ENCODE assay signal across 8 cellular contexts in genomic region chr16:48613061-48613957, GRCh38. TPM values are rescaled to one million over a fixed set of nuclear protein-coding genes. Genes with fewer than 3 reads are reported as not detected.
DNase-seq lines count a peak whose midpoint lies in the region; ATAC-seq, FAIRE-seq and TF ChIP-seq lines count a peak whose summit lies in the region.

No MANE protein-coding gene starts in this region.

- H3K36me3 ChIP-seq in pancreas: no peaks in the 10 kb centered on the region

- TF ChIP-seq CTCF in pancreas (IDR thresholded peaks at IDR 0.05): no peak

- no peaks in the 10 kb centered on the region for H3K9me3 ChIP-seq in pancreas

- 54 to 61% methylated on average over 5 of the region's 5 CpGs for WGBS in pancreas, 2 donors

- FAIRE-seq in pancreas (lab: Jason Lieb, UNC): no peak

- no peak overlapping the region for H3K4me3 ChIP-seq in pancreas

- ATAC-seq in esophagus mucosa (peak; percentile 32), pancreas (no peak)

- H3K4me1 ChIP-seq in pancreas: peaks cover 6 to 7% (median 7%) of the 10 kb centered on the region in 3 donors

- H3K27me3 ChIP-seq in pancreas: no peaks in the 10 kb centered on the region

- intact Hi-C loops in pancreas (cut with DNase I): loop anchor here in 1 of 3 donors (10.0 kb wide), 1 partner anchor 59 kb away; no protein-coding TSS in a partner anchor

- peak overlapping the region in 1 of 4 donors; percentile 51 for H3K27ac ChIP-seq in pancreas

- DNase-seq in AG08395 (ENCODE audit: low spot score): peak; percentile 46
- peak; percentile 37 for DNase-seq in GM19238 (ENCODE audit: insufficient read length, low spot score)
- peak; percentile 48 for DNase-seq in HT-29 (ENCODE audit: low spot score)
- DNase-seq in activated CD4-positive, alpha-beta T cell treated with anti-CD3 and anti-CD28 coated beads, Interleukin-2, amount 50 U/mL, for 1 hour: peak; percentile 62
- peak; percentile 37 for DNase-seq in stimulated activated CD8-positive, alpha-beta memory T cell treated with anti-CD3 and anti-CD28 coated beads, Interleukin-4, amount 100 ng/mL, for 24 hours (ENCODE audit: low read depth)
- DNase-seq in pancreas: no peak
- no peak for DNase-seq in T1000 (lab: John Stamatoyannopoulos, UW)

RNA-seq across cellular contexts. Expression of gene N4BP1, which starts 3.3 kb away (rescaled TPM):
- total RNA-seq in HT-29 (2014; rRNA removed; shearing (Covaris generic)): 6.0 and 6.3 TPM in 2 replicates
- 42.2 TPM for total RNA-seq in esophagus mucosa
- total RNA-seq in pancreas: 10 to 100 TPM in 5 of 6 donors, 1 to 10 TPM in 1; 8.8 to 16.1 (median 10.7) TPM
- 1 to 10 TPM; 7.0 to 7.1 TPM for polyA plus RNA-seq in pancreas

Comparison
In these comparisons a context has a peak if more than half of its experiments do, and no peak if none do; other contexts are left out.
1. DNase-seq: peak in AG08395 (single experiment), GM19238 (single experiment), HT-29 (single experiment), activated CD4-positive, alpha-beta T cell treated with anti-CD3 and anti-CD28 coated beads, Interleukin-2, amount 50 U/mL, for 1 hour (single experiment) and stimulated activated CD8-positive, alpha-beta memory T cell treated with anti-CD3 and anti-CD28 coated beads, Interleukin-4, amount 100 ng/mL, for 24 hours (single experiment); none in pancreas (0 of 6) and T1000 (single experiment).